In the genomic region with DNA sequence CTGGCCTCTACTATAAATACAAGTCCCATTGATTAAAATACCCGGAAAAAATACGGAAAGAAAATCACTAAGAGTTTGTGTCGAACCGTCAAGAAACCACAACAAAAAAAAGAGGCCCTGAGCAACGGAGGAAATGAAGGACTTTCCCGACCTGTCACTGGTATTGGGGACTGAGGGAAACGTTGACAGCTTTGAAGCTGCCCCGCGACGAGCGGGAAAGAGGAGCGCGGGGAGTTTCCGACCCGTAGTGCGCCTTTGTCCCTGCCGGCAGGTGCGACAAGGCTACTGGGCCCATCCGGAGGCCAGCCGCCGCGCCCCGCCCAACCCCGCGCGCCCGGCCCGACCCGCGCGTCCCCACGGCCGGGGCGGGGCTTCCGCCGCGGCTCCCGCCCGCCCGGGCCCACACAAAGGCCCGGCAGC, we compare ENCODE assay signal across 8 cellular contexts. TPM values are rescaled to one million over a fixed set of nuclear protein-coding genes. Genes with fewer than 3 reads are reported as not detected.
DNase-seq lines count a peak whose midpoint lies in the region; ATAC-seq, FAIRE-seq and TF ChIP-seq lines count a peak whose summit lies in the region.

No MANE protein-coding gene starts in this region.

- H3K9me3 ChIP-seq in right cardiac atrium (ENCODE audit: control insufficient read depth, low read length) (no peaks in the 10 kb centered on the region), aorta (ENCODE audit: control insufficient read depth, low read length) (no peaks in the 10 kb centered on the region)

- TF ChIP-seq POLR2A in GM12892 (IDR thresholded peaks at IDR 0.05; ENCODE audit: low read depth, low read length), result no peak; the same call in 1 of the 2 replicates

- H3K27me3 ChIP-seq in right cardiac atrium (ENCODE audit: control insufficient read depth, insufficient read depth) (no peaks in the 10 kb centered on the region), rectal smooth muscle tissue (ENCODE audit: control insufficient read depth, insufficient read depth, low read length) (no peaks in the 10 kb centered on the region), aorta (ENCODE audit: control insufficient read depth in 1 of 2, insufficient read depth in 2 of 2, low read length in 1 of 2) (no peaks in the 10 kb centered on the region)

- DNase-seq in GM12892 (ENCODE audit: insufficient read length), result peak; percentile 81
- peak; percentile 61 for DNase-seq in NCI-H1105 treated with DMSO at 0.1 percent for 48 hours (lab: John Stamatoyannopoulos, UW)
- peak; percentile 69 to 85 (median 77) for DNase-seq in T-helper 1 cell
- peak; percentile 81 to 93 (median 91) for DNase-seq in right cardiac atrium
- peak; percentile 84 to 91 for DNase-seq in aorta

- intact Hi-C loops in right cardiac atrium (cut with DNase I), result loop anchor here in 1 of 4 donors (5.0 kb wide), 1 partner anchor 213 kb away; no protein-coding TSS in a partner anchor
- intact Hi-C loops in aorta (cut with DNase I), result no loop called here

- no peak for FAIRE-seq in GM12892 (lab: Jason Lieb, UNC)

- H3K4me1 ChIP-seq in right cardiac atrium (ENCODE audit: control insufficient read depth, insufficient read depth, low read length) (peaks cover 2% of the 10 kb centered on the region), rectal smooth muscle tissue (ENCODE audit: control insufficient read depth, insufficient read depth, low read length) (peaks cover 17% of the 10 kb centered on the region), aorta (ENCODE audit: control insufficient read depth in 1 of 2, insufficient read depth in 2 of 2, low read length in 2 of 2) (peaks cover 0 to 3% of the 10 kb centered on the region in 2 donors)

- H3K27ac ChIP-seq in angular gyrus (ENCODE audit: low read depth, low read length) (peak overlapping the region; percentile 96), right cardiac atrium (ENCODE audit: low read length) (peak overlapping the region; percentile 96), rectal smooth muscle tissue (ENCODE audit: low read depth, low read length) (peak overlapping the region; percentile 94), aorta (ENCODE audit: low read depth in 1 of 2, low read length in 2 of 2) (peak overlapping the region; percentile 72 to 92)

- peak overlapping the region; percentile 84 for H3K9ac ChIP-seq in rectal smooth muscle tissue (ENCODE audit: low read length)

- H3K4me3 ChIP-seq in right cardiac atrium (ENCODE audit: low read length) (peak overlapping the region; percentile 69), rectal smooth muscle tissue (ENCODE audit: low read length) (peak overlapping the region; percentile 91), aorta (ENCODE audit: low read length in 2 of 2) (peak overlapping the region; percentile 62 to 86)

- ATAC-seq in HG02642 (IDR thresholded peaks at IDR 0.05; ENCODE audit: poor library complexity, unreplicated experiment) (peak; percentile 83), right cardiac atrium (peak; percentile 88 to 95), aorta (ENCODE audit: low FRiP score) (peak; percentile 93)

- H3K36me3 ChIP-seq in rectal smooth muscle tissue (ENCODE audit: control insufficient read depth, insufficient read depth, low read length) (peaks cover 28% of the 10 kb centered on the region), aorta (ENCODE audit: control insufficient read depth in 1 of 2, insufficient read depth in 2 of 2, low read length in 1 of 2) (peaks cover 3 to 7% of the 10 kb centered on the region in 2 donors)

- WGBS in right cardiac atrium, result under 1% methylated on average over 41 of the region's 41 CpGs
- 0 to 1% methylated on average over 20 to 41 of the region's 41 CpGs for WGBS in aorta, 2 donors

RNA-seq across cellular contexts. Expression of a gene that starts 0.4 kb away (rescaled TPM):
- 28.7 TPM for polyA plus RNA-seq in GM12892 (2012; ENCODE audit: missing spikeins)
- total RNA-seq in right cardiac atrium (10 to 100 TPM; 51.4 to 56.8 (median 55.6) TPM), aorta (10 to 100 TPM; 61.6 to 73.8 TPM)
- polyA plus RNA-seq in right cardiac atrium (10.0 TPM), aorta (10 to 100 TPM in 1 of 2 donors, 1 to 10 TPM in 1; 6.9 to 11.3 TPM)

RNA-seq across cellular contexts. Expression of a gene that starts 0.5 kb away (rescaled TPM):
- 191 TPM for polyA plus RNA-seq in GM12892 (2012; ENCODE audit: missing spikeins)
- total RNA-seq in right cardiac atrium (10 to 100 TPM; 25.2 to 43.9 (median 29.1) TPM), aorta (10 to 100 TPM; 52.0 to 70.3 TPM)
- polyA plus RNA-seq in right cardiac atrium (27.7 TPM), aorta (10 to 100 TPM; 20.9 to 32.9 TPM)

RNA-seq across cellular contexts. Expression of a gene that starts 20.3 kb away (rescaled TPM):
- polyA plus RNA-seq in GM12892 (2012; ENCODE audit: missing spikeins), result 48.0 TPM
- total RNA-seq in right cardiac atrium (10 to 100 TPM; 35.6 to 41.8 (median 41.0) TPM), aorta (10 to 100 TPM; 28.7 to 48.4 TPM)
- polyA plus RNA-seq in right cardiac atrium (32.9 TPM), aorta (10 to 100 TPM; 26.0 to 59.5 TPM)

RNA-seq across cellular contexts. Expression of a gene that starts 20.6 kb away (rescaled TPM):
- polyA plus RNA-seq in GM12892 (2012; ENCODE audit: missing spikeins), result 176 TPM
- total RNA-seq in right cardiac atrium (10 to 100 TPM; 78.9 to 81.8 (median 79.9) TPM), aorta (10 to 100 TPM; 57.2 to 67.5 TPM)
- polyA plus RNA-seq in right cardiac atrium (132 TPM), aorta (100 to 1,000 TPM; 114 to 119 TPM)

Comparison
In these comparisons a context has a peak if more than half of its experiments do, and no peak if none do; other contexts are left out.
1. Peak in every context shown above with its lines: DNase-seq, ATAC-seq, H3K4me3 ChIP-seq and H3K27ac ChIP-seq.